13 cellular contexts compared by ENCODE assay signal in genomic region chr1:17909634-17910033, GRCh38.
A peak's percentile ranks its signal among the peaks of the same experiment; 100 is the strongest.
DNase-seq lines count a peak whose midpoint lies in the region; ATAC-seq, FAIRE-seq and TF ChIP-seq lines count a peak whose summit lies in the region.
"Had no signal": no experiment of that assay in that cellular context is flagged by ENCODE, and none has a peak within 500 bp of the region (broad histone marks: within the 10 kb centered on the region; RNA-seq: fewer than 3 reads in every experiment).

No MANE protein-coding gene starts in this region.

- H3K9me3 ChIP-seq in DOHH2 (ENCODE audit: control insufficient read depth, insufficient read depth, low read length): no peaks in the 10 kb centered on the region
- peaks cover 2% of the 10 kb centered on the region; the same call in 1 of the 2 replicates for H3K9me3 ChIP-seq in IMR-90 (ENCODE audit: control insufficient read depth, insufficient read depth, low read length)
- no peaks in the 10 kb centered on the region for H3K9me3 ChIP-seq in H1 (ENCODE audit: insufficient read depth in 2 of 2, low read depth in 1 of 2, low read length in 1 of 2)
- H3K9me3 ChIP-seq: thoracic aorta had no signal

- no peaks in the 10 kb centered on the region for H3K23me2 ChIP-seq in H1 (ENCODE audit: low read depth, low read length)

- TF ChIP-seq CTCF in DOHH2 (IDR thresholded peaks at IDR 0.05; ENCODE audit: low read depth, low read length, poor library complexity, severe bottlenecking) (peak; percentile 41), IMR-90 (conservative IDR thresholded peaks at IDR 0.05; ENCODE audit: low read depth, low read length) (peak; percentile 57), H1 (IDR thresholded peaks at IDR 0.05; ENCODE audit: control extremely low read depth in 1 of 3, insufficient read depth in 1 of 3, low read depth in 1 of 3, low read length in 3 of 3) (peak; percentile 62 to 70 (median 69))

- no peak for TF ChIP-seq POLR2A in IMR-90 (IDR thresholded peaks at IDR 0.05; ENCODE audit: low read depth, low read length)
- no peak for TF ChIP-seq POLR2A in H1 (IDR thresholded peaks at IDR 0.05; ENCODE audit: control extremely low read depth in 1 of 2, low read depth in 2 of 2, low read length in 2 of 2)

- no TSS peak for BruUV-seq in IMR-90 (replicated peaks; lab: Mats Ljungman, UMichigan)

- CTCF ChIA-PET in IMR-90 (lab: Yijun Ruan, JAX): interaction anchor here (0.8 to 2.1 kb wide), 4 partner anchors 9 to 248 kb away, joined by 4 to 6 read pairs (median 4); no protein-coding TSS in a partner anchor
- CTCF ChIA-PET in H1 (lab: Charles Lee; ENCODE audit: partially characterized antibody): interaction anchor here (0.7 to 2.4 kb wide), 35 partner anchors 10 to 392 kb away, joined by 3 to 7 read pairs (median 3); no protein-coding TSS in a partner anchor

- H3K79me2 ChIP-seq in DOHH2 (ENCODE audit: control insufficient read depth, low read length): no peaks in the 10 kb centered on the region
- no peaks in the 10 kb centered on the region for H3K79me2 ChIP-seq in H1 (ENCODE audit: control insufficient read depth in 1 of 2, insufficient read depth in 2 of 2, low read length in 2 of 2)
- no peaks in the 10 kb centered on the region for H3K79me2 ChIP-seq in mesendoderm (ENCODE audit: control insufficient read depth, insufficient read depth, low read length)

- H4K8ac ChIP-seq in IMR-90 (ENCODE audit: low read depth in 2 of 2, low read length in 2 of 2) (no peak overlapping the region), H1 (ENCODE audit: extremely low read depth, insufficient read depth, low read length) (no peak overlapping the region), mesendoderm (ENCODE audit: low read depth, low read length) (no peak overlapping the region)

- in situ Hi-C loops in IMR-90 (cut with MboI; ENCODE audit: low sequenced_read_pairs): no loop called here

- H4K91ac ChIP-seq in IMR-90 (ENCODE audit: insufficient read depth, low read depth, low read length) (no peak overlapping the region), H1 (replicated peaks; ENCODE audit: insufficient read length, low read length) (no peak overlapping the region)

- H3K4me1 ChIP-seq in DOHH2 (ENCODE audit: control insufficient read depth, low read length) (no peaks in the 10 kb centered on the region), IMR-90 (ENCODE audit: control insufficient read depth, insufficient read depth, low read length) (no peaks in the 10 kb centered on the region), H1 (replicated peaks in 1 of 4; ENCODE audit: control insufficient read depth in 3 of 4, insufficient read depth in 4 of 4, low read length in 3 of 4) (peaks cover 0 to 7% (median 3%) of the 10 kb centered on the region in 4 experiments; a peak in 6 of 7 replicates), mesendoderm (ENCODE audit: control insufficient read depth, low read depth, low read length) (peaks cover 16% of the 10 kb centered on the region)

- H2AK9ac ChIP-seq in IMR-90 (replicated peaks; ENCODE audit: low read depth, low read length, poor library complexity): no peak overlapping the region

- no peak overlapping the region for H2BK12ac ChIP-seq in H1 (ENCODE audit: low read depth, low read length)

- H2AK5ac ChIP-seq in IMR-90 (ENCODE audit: low read depth, low read length) (no peak overlapping the region), H1 (ENCODE audit: low read depth, low read length) (no peak overlapping the region), mesendoderm (ENCODE audit: low read length) (peak overlapping the region; percentile 22)

- no peaks in the 10 kb centered on the region for H3F3A ChIP-seq in DOHH2 (ENCODE audit: control insufficient read depth, insufficient read depth)

- TF ChIP-seq RAD21 in IMR-90 (IDR thresholded peaks at IDR 0.05; ENCODE audit: low read length) (peak; percentile 63), H1 (IDR thresholded peaks at IDR 0.05 in 1 of 2, conservative IDR thresholded peaks at IDR 0.05 in 1 of 2; ENCODE audit: low read depth in 2 of 2, low read length in 2 of 2) (peak; percentile 65 to 79)

- H2BK20ac ChIP-seq in IMR-90 (ENCODE audit: low read depth, low read length) (no peak overlapping the region), H1 (ENCODE audit: low read length) (no peak overlapping the region)

- no peak overlapping the region for H2AFZ ChIP-seq in IMR-90 (replicated peaks; ENCODE audit: low read length, poor library complexity)
- no peak overlapping the region for H2AFZ ChIP-seq in H1 (ENCODE audit: low read length)

- H3K18ac ChIP-seq in IMR-90 (ENCODE audit: low read depth, low read length) (no peak overlapping the region), H1 (ENCODE audit: extremely low read depth, low read length) (no peak overlapping the region), mesendoderm (ENCODE audit: low read length) (no peak overlapping the region)

- POLR2A ChIA-PET in IMR-90 (lab: Charles Lee; ENCODE audit: unreplicated experiment) (no interaction called here), H1 (lab: Charles Lee; ENCODE audit: partially characterized antibody) (no interaction called here)

- H4K20me1 ChIP-seq in DOHH2 (ENCODE audit: control insufficient read depth, insufficient read depth, low read depth, low read length) (no peaks in the 10 kb centered on the region), IMR-90 (ENCODE audit: insufficient read depth, low read length) (no peaks in the 10 kb centered on the region), H1 (replicated peaks in 1 of 2; ENCODE audit: control insufficient read depth in 1 of 2, insufficient read depth in 2 of 2, low read length in 2 of 2) (no peaks in the 10 kb centered on the region)

- H3K4ac ChIP-seq in IMR-90 (ENCODE audit: low read depth, low read length) (no peak overlapping the region), H1 (replicated peaks; ENCODE audit: insufficient read length, low read depth, low read length) (no peak overlapping the region), mesendoderm (ENCODE audit: low read depth, low read length) (peak overlapping the region; percentile 18)

- H3K9me2 ChIP-seq in DOHH2 (replicated peaks; ENCODE audit: control insufficient read depth, low read length): no peaks in the 10 kb centered on the region

- ATAC-seq in IMR-90 (ENCODE audit: low read depth) (peak; percentile 81), GM18519 (IDR thresholded peaks at IDR 0.05; ENCODE audit: low FRiP score, unreplicated experiment) (no peak), left lobe of liver (no peak)
- ATAC-seq: activated CD8-positive, alpha-beta memory T cell treated with anti-CD3 and anti-CD28 coated beads, Interleukin-2, amount 10 ng/mL, durations not matched to agents 7 days and 5 days; GM12878 had no signal

- H3K27me3 ChIP-seq in DOHH2 (ENCODE audit: control insufficient read depth, low read length): 0 out of 2 replicates have a peak, but pooled peaks cover 2% of the 10 kb centered on the region
- peaks cover 19% of the 10 kb centered on the region for H3K27me3 ChIP-seq in IMR-90 (ENCODE audit: control insufficient read depth, insufficient read depth, low read length)
- no peaks in the 10 kb centered on the region; a peak in 2 of 7 replicates for H3K27me3 ChIP-seq in H1 (replicated peaks in 1 of 4; ENCODE audit: control insufficient read depth in 3 of 4, extremely low read depth in 1 of 4, insufficient read depth in 3 of 4, low read length in 3 of 4)
- H3K27me3 ChIP-seq in mesendoderm (ENCODE audit: insufficient read depth, low read length, poor library complexity): no peaks in the 10 kb centered on the region

- H3K36me3 ChIP-seq in DOHH2 (ENCODE audit: control insufficient read depth, low read length): no peaks in the 10 kb centered on the region
- H3K36me3 ChIP-seq in IMR-90 (ENCODE audit: control insufficient read depth, insufficient read depth, low read length): no peaks in the 10 kb centered on the region
- no peaks in the 10 kb centered on the region for H3K36me3 ChIP-seq in H1 (ENCODE audit: control insufficient read depth in 2 of 4, insufficient read depth in 4 of 4, low read length in 3 of 4)
- H3K36me3 ChIP-seq in mesendoderm (ENCODE audit: control insufficient read depth, insufficient read depth, low read length): no peaks in the 10 kb centered on the region
- H3K36me3 ChIP-seq: thoracic aorta had no signal

- H3K79me1 ChIP-seq in IMR-90 (ENCODE audit: low read depth in 1 of 2, low read length in 2 of 2) (no peaks in the 10 kb centered on the region), H1 (ENCODE audit: low read depth, low read length) (no peaks in the 10 kb centered on the region), mesendoderm (ENCODE audit: low read length) (no peaks in the 10 kb centered on the region)

- H3K4me2 ChIP-seq in DOHH2 (ENCODE audit: low read length) (no peak overlapping the region), IMR-90 (ENCODE audit: low read depth, low read length) (no peak overlapping the region), H1 (ENCODE audit: insufficient read depth in 1 of 2, low read depth in 2 of 2, low read length in 2 of 2) (no peak overlapping the region), mesendoderm (ENCODE audit: low read length) (no peak overlapping the region)

- H3K23ac ChIP-seq in IMR-90 (ENCODE audit: low read depth, low read length): no peak overlapping the region
- H3K23ac ChIP-seq in H1 (ENCODE audit: insufficient read length): no peak overlapping the region
- no peak overlapping the region for H3K23ac ChIP-seq in mesendoderm (ENCODE audit: low read length)

- peak in 1 of 2 experiments; percentile 25; a peak in 1 of 3 replicates for TF ChIP-seq EP300 in H1 (IDR thresholded peaks at IDR 0.05; ENCODE audit: borderline replicate concordance in 1 of 2, low read depth in 2 of 2, low read length in 2 of 2)

- no peak overlapping the region for H2BK120ac ChIP-seq in IMR-90 (ENCODE audit: low read depth, low read length)
- no peak overlapping the region for H2BK120ac ChIP-seq in H1 (replicated peaks; ENCODE audit: low read depth, low read length)
- H2BK120ac ChIP-seq in mesendoderm (ENCODE audit: low read depth, low read length): no peak overlapping the region

- H3K27ac ChIP-seq in DOHH2 (ENCODE audit: low read depth, low read length) (no peak overlapping the region), IMR-90 (ENCODE audit: insufficient read depth, low read length) (no peak overlapping the region), H1 (ENCODE audit: low read depth, low read length) (no peak overlapping the region), mesendoderm (ENCODE audit: low read depth, low read length) (peak overlapping the region; percentile 35)
- H3K27ac ChIP-seq: dorsolateral prefrontal cortex, thoracic aorta had no signal

- H4K5ac ChIP-seq in IMR-90 (ENCODE audit: low read depth, low read length) (no peak overlapping the region), H1 (ENCODE audit: insufficient read length, low read depth, low read length) (no peak overlapping the region), mesendoderm (ENCODE audit: low read length) (no peak overlapping the region)

- dilution Hi-C loops in IMR-90 (cut with HindIII; ENCODE audit: low sequenced_read_pairs, unreplicated experiment): no loop called here

- no peaks in the 10 kb centered on the region for H3K9me1 ChIP-seq in IMR-90 (ENCODE audit: insufficient read depth, low read length)

- peak; percentile 24 for DNase-seq in IMR-90
- DNase-seq in H1 (ENCODE audit: low read depth in 1 of 2, low spot score in 2 of 2): peak; percentile 15 to 73
- DNase-seq in mesendoderm: peak; percentile 94
- no peak for DNase-seq in activated CD8-positive, alpha-beta memory T cell treated with anti-CD3 and anti-CD28 coated beads, Interleukin-2, amount 50 U/mL, for 48 hours
- DNase-seq in activated CD8-positive, alpha-beta memory T cell treated with anti-CD3 and anti-CD28 coated beads for 24 hours: no peak
- no peak for DNase-seq in left lobe of liver (ENCODE audit: low spot score)
- DNase-seq: activated CD8-positive, alpha-beta memory T cell treated with anti-CD3 and anti-CD28 coated beads, Interleukin-2, amount 10 ng/mL, durations not matched to agents 7 days and 5 days had no signal

- H3K9ac ChIP-seq in IMR-90 (ENCODE audit: low read depth, low read length) (no peak overlapping the region), H1 (replicated peaks in 1 of 4; ENCODE audit: extremely low read depth in 1 of 4, low read depth in 3 of 4, low read length in 3 of 4) (no peak overlapping the region), mesendoderm (ENCODE audit: low read length) (no peak overlapping the region)

- H3K14ac ChIP-seq in IMR-90 (replicated peaks; ENCODE audit: low read depth, low read length) (no peak overlapping the region), H1 (ENCODE audit: insufficient read length) (no peak overlapping the region)

- intact Hi-C loops in IMR-90 (cut with micrococcal nuclease): loop anchor here (1.0 kb wide), 1 partner anchor 60 kb away; no protein-coding TSS in a partner anchor

- FAIRE-seq in H1 (lab: Jason Lieb, UNC): peak; percentile 32
- FAIRE-seq: GM12878, H54 had no signal

- H3K56ac ChIP-seq in IMR-90 (ENCODE audit: extremely low read depth, insufficient read depth, low read length) (no peak overlapping the region), H1 (replicated peaks; ENCODE audit: insufficient read length, low read depth, low read length) (no peak overlapping the region), mesendoderm (ENCODE audit: low read length) (peak overlapping the region; percentile 75)

- H3K4me3 ChIP-seq in DOHH2 (ENCODE audit: low read length) (no peak overlapping the region), IMR-90 (ENCODE audit: insufficient read depth, low read depth, low read length) (no peak overlapping the region), H1 (ENCODE audit: extremely low read depth in 1 of 4, insufficient read depth in 2 of 4, low read depth in 3 of 4, low read length in 4 of 4) (no peak overlapping the region), mesendoderm (ENCODE audit: low read length) (no peak overlapping the region)
- H3K4me3 ChIP-seq: dorsolateral prefrontal cortex, GM12878, thoracic aorta had no signal

- WGBS in IMR-90 (ENCODE audit: extremely low coverage in 2 of 2, insufficient read length in 1 of 2), 2 experiments: no CpG with 5 or more reads among the region's 4 CpGs
- 77% methylated on average over 4 of the region's 4 CpGs; no CpG with 5 or more reads in 1 of the 2 experiments for WGBS in H1 (ENCODE audit: extremely low coverage in 1 of 2, insufficient coverage in 1 of 2, insufficient read length in 1 of 2, insufficient replicate concordance in 2 of 2, low coverage in 1 of 2, low lambda C conversion rate in 2 of 2, missing lambda C conversion rate in 1 of 2), 2 experiments
- WGBS in mesendoderm (ENCODE audit: extremely low coverage, insufficient coverage, low lambda C conversion rate): no CpG with 5 or more reads among the region's 4 CpGs

- H2BK5ac ChIP-seq in IMR-90 (ENCODE audit: low read depth, low read length, poor library complexity, severe bottlenecking): no peak overlapping the region
- H2BK5ac ChIP-seq in H1 (ENCODE audit: low read depth, low read length): no peak overlapping the region
- peak overlapping the region; percentile 52 for H2BK5ac ChIP-seq in mesendoderm (ENCODE audit: low read length)

- H2BK15ac ChIP-seq in IMR-90 (ENCODE audit: low read depth, low read length) (no peak overlapping the region), H1 (ENCODE audit: low read length) (no peak overlapping the region), mesendoderm (replicated peaks; ENCODE audit: low read depth) (no peak overlapping the region)

Comparison
In these comparisons a context has a peak if more than half of its experiments do, and no peak if none do; other contexts are left out.
1. DNase-seq: peak in IMR-90 (single experiment), H1 (2 of 2) and mesendoderm (single experiment); none in activated CD8-positive, alpha-beta memory T cell treated with anti-CD3 and anti-CD28 coated beads, Interleukin-2, amount 50 U/mL, for 48 hours (single experiment), activated CD8-positive, alpha-beta memory T cell treated with anti-CD3 and anti-CD28 coated beads for 24 hours (single experiment) and left lobe of liver (single experiment).
2. Peak in every context shown above with its lines, with median percentiles within 50 percentile points of each other: CTCF ChIP-seq.